In the genomic region with DNA sequence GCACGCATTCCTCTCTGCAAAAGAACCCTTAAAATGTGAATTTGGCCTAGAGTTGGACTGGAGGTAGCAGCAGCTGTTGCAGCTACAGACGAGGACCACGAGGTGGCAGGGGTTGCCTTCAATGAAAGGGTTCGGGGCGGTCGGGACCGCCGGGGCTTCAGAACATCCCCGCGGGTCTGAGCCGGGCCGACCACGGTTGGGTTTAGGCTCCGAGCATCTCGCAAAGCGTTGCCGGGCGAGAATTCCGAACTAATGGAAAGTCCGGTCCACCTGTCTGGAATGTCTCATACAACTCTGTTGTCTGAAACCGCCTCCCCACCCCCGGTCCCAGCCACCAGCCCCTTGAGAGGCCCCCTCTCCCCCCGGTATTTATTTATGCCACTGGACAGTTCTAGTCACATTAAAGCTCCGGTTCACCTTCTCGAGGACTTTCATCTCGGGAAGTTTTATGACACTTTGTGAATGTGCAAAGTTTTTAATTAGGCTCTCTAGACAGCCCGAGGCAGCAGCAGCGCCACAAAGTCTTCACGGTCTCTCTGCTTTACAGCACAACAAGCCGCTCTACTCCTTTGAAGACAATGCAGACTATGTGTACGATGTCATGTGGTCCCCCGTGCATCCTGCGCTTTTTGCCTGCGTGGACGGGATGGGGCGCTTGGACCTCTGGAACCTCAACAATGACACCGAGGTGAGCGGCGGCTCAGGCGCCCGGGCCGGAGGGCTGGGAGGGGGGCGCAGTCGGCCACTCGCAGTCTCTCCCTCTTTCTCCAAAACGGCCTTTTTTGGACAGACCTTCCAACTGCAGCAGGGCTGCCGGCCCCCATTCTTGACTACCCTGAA, we compare ENCODE assay signal across 8 cellular contexts.
DNase-seq lines count a peak whose midpoint lies in the region; ATAC-seq and TF ChIP-seq lines count a peak whose summit lies in the region.

No MANE protein-coding gene starts in this region.

- H3K9me2 ChIP-seq in PC-3 (replicated peaks; ENCODE audit: low read length): no peaks in the 10 kb centered on the region

- BruUV-seq in PC-3 (replicated peaks; lab: Mats Ljungman, UMichigan): no TSS peak

- H3K9ac ChIP-seq in PC-3 (ENCODE audit: low read length): peak overlapping the region; percentile 14; the same call in 1 of the 2 replicates

- H3K27ac Mint-ChIP-seq in IgD-negative memory B cell: peak overlapping the region in 1 of 3 donors; percentile 2
- H3K27ac Mint-ChIP-seq in natural killer cell: no peak overlapping the region

- H3K27me3 Mint-ChIP-seq in IgD-negative memory B cell: peaks cover 17% of the 10 kb centered on the region
- H3K27me3 Mint-ChIP-seq in natural killer cell (ENCODE audit: low read depth in 2 of 2): peaks cover 23 to 44% of the 10 kb centered on the region in 2 donors

- H3K4me2 ChIP-seq in PC-3 (ENCODE audit: low read length): peak overlapping the region; percentile 89

- H3K79me2 ChIP-seq in PC-3 (ENCODE audit: low read length): no peaks in the 10 kb centered on the region

- H3K36me3 ChIP-seq in PC-3 (ENCODE audit: low read depth, low read length): no peaks in the 10 kb centered on the region

- H3K36me3 Mint-ChIP-seq in IgD-negative memory B cell: no peaks in the 10 kb centered on the region
- H3K36me3 Mint-ChIP-seq in natural killer cell: no peaks in the 10 kb centered on the region

- peaks cover 17% of the 10 kb centered on the region for H3K4me1 ChIP-seq in PC-3 (ENCODE audit: insufficient read depth, low read length)

- no peaks in the 10 kb centered on the region for H3F3A ChIP-seq in PC-3 (ENCODE audit: low read length, unreplicated experiment)

- peak; percentile 94 for ATAC-seq in GM21515 (IDR thresholded peaks at IDR 0.05; ENCODE audit: unreplicated experiment)
- peak; percentile 85 for ATAC-seq in PC-3
- ATAC-seq in natural killer cell: peak; percentile 76 to 94 (median 77)

- CTCF ChIA-PET in PC-3 (lab: Charles Lee): interaction anchor here (0.5 to 0.6 kb wide), 3 partner anchors 92 to 344 kb away, joined by 3 to 15 read pairs (median 5); no protein-coding TSS in a partner anchor

- H3K27ac ChIP-seq in PC-3 (ENCODE audit: low read length) (no peak overlapping the region), substantia nigra (ENCODE audit: low read depth, low read length, poor library complexity, severe bottlenecking) (peak overlapping the region; percentile 13)

- peak overlapping the region; percentile 74 to 94 (median 88) for H3K4me3 Mint-ChIP-seq in IgD-negative memory B cell
- peak overlapping the region; percentile 82 for H3K4me3 Mint-ChIP-seq in natural killer cell

- no peaks in the 10 kb centered on the region for H3K9me3 Mint-ChIP-seq in IgD-negative memory B cell
- no peaks in the 10 kb centered on the region for H3K9me3 Mint-ChIP-seq in natural killer cell

- peak overlapping the region; percentile 73 for H3K4me3 ChIP-seq in PC-3 (ENCODE audit: low read length)
- H3K4me3 ChIP-seq in fibroblast of pulmonary artery (replicated peaks; ENCODE audit: low read depth, low read length): peak overlapping the region; percentile 50

- intact Hi-C loops in PC-3 (cut with micrococcal nuclease) (loop anchor here (1.0 to 10.0 kb wide), 9 partner anchors 42 to 952 kb away; partner anchors contain the start of gene SEM1), natural killer cell (cut with micrococcal nuclease) (loop anchor here (1.0 kb wide), 1 partner anchor 952 kb away; no protein-coding TSS in a partner anchor)

- peaks cover 0 to 10% (median 5%) of the 10 kb centered on the region in 3 donors for H3K4me1 Mint-ChIP-seq in IgD-negative memory B cell
- peaks cover 10 to 11% of the 10 kb centered on the region in 2 donors for H3K4me1 Mint-ChIP-seq in natural killer cell

- H3K9me3 ChIP-seq in PC-3 (ENCODE audit: low read length): no peaks in the 10 kb centered on the region

- H4K20me1 ChIP-seq in PC-3 (ENCODE audit: low read length): no peaks in the 10 kb centered on the region

- TF ChIP-seq CTCF in PC-3 (conservative IDR thresholded peaks at IDR 0.05; ENCODE audit: low read depth, low read length): peak; percentile 90
- TF ChIP-seq CTCF in fibroblast of pulmonary artery (IDR thresholded peaks at IDR 0.05; ENCODE audit: low read length, missing control alignments): peak; percentile 95
- peak; percentile 68 for TF ChIP-seq CTCF in natural killer cell (IDR thresholded peaks at IDR 0.05)

- POLR2A ChIA-PET in PC-3 (lab: Charles Lee; ENCODE audit: unreplicated experiment): no interaction called here

- H3K27me3 ChIP-seq in PC-3 (ENCODE audit: low read length): no peaks in the 10 kb centered on the region

- H2AFZ ChIP-seq in PC-3 (ENCODE audit: low read length): peak overlapping the region; percentile 91

- peak; percentile 96 for DNase-seq in DMS 273 (lab: John Stamatoyannopoulos, UW; ENCODE audit: unreplicated experiment)
- DNase-seq in PC-3: peak; percentile 71
- DNase-seq in activated T-helper 1 cell treated with anti-CD3 and anti-CD28 coated beads, Interleukin-2, amount 50 U/mL, for 16 hours (ENCODE audit: low read depth in 1 of 2, low spot score in 1 of 2): peak; percentile 13 to 17
- peak; percentile 63 for DNase-seq in fibroblast of pulmonary artery (ENCODE audit: low read depth)
- peak; percentile 26 for DNase-seq in natural killer cell
- DNase-seq in substantia nigra (lab: John Stamatoyannopoulos, UW): peak in 48 of 49 donors; percentile 4 to 77 (median 46)

Comparison
In these comparisons a context has a peak if more than half of its experiments do, and no peak if none do; other contexts are left out.
1. DNase-seq: peak in every context shown above with its lines; median percentile 96 in DMS 273; 71 in PC-3; 63 in fibroblast of pulmonary artery; 46 in substantia nigra; 26 in natural killer cell; 15 in activated T-helper 1 cell treated with anti-CD3 and anti-CD28 coated beads, Interleukin-2, amount 50 U/mL, for 16 hours.